ENCODE assay signal across 19 cellular contexts in genomic region chr10:91564026-91564425, GRCh38.
"Had no signal": no experiment of that assay in that cellular context is flagged by ENCODE, and none has a peak within 500 bp of the region (broad histone marks: within the 10 kb centered on the region; RNA-seq: fewer than 3 reads in every experiment).

No MANE protein-coding gene starts in this region.

- H3K36me3 ChIP-seq: lower lobe of right lung, pancreas, stomach, thoracic aorta, transverse colon had no signal

- H3K27ac ChIP-seq: foreskin keratinocyte, lower lobe of right lung, pancreas, stomach, thoracic aorta, transverse colon had no signal

- H3K27me3 ChIP-seq: foreskin keratinocyte, pancreas, stomach, transverse colon had no signal

- H3K9me3 ChIP-seq: lower lobe of right lung, pancreas, thoracic aorta, transverse colon had no signal

- H3K4me1 ChIP-seq: lower lobe of right lung, pancreas, transverse colon had no signal

- H3K4me3 ChIP-seq: coronary artery, lower lobe of right lung, pancreas, stomach, thoracic aorta, transverse colon had no signal

- ATAC-seq: foreskin keratinocyte; lower lobe of right lung; natural killer cell treated with Interleukin-12 subunit alpha and Interleukin-12 subunit beta and Interleukin-15 and Interleukin-18, amount 100 ng/mL, for 72 hours; sciatic nerve had no signal

- DNase-seq: effector CD4-positive, alpha-beta T cell; endodermal cell; erythroblast; foreskin keratinocyte; head of caudate nucleus; hypothalamus; kidney glomerular epithelial cell; lower lobe of right lung; occipital lobe; pancreas; stimulated activated CD4-positive, alpha-beta T cell treated with anti-CD3 and anti-CD28 coated beads, Interleukin-12 subunit alpha, Interleukin-12 subunit beta, amount 100 ng/mL, for 4 hours; stimulated activated naive CD4-positive, alpha-beta T cell; stomach; substantia nigra; transverse colon had no signal
